ENCODE assay signal across 1 cellular context in the genomic region with DNA sequence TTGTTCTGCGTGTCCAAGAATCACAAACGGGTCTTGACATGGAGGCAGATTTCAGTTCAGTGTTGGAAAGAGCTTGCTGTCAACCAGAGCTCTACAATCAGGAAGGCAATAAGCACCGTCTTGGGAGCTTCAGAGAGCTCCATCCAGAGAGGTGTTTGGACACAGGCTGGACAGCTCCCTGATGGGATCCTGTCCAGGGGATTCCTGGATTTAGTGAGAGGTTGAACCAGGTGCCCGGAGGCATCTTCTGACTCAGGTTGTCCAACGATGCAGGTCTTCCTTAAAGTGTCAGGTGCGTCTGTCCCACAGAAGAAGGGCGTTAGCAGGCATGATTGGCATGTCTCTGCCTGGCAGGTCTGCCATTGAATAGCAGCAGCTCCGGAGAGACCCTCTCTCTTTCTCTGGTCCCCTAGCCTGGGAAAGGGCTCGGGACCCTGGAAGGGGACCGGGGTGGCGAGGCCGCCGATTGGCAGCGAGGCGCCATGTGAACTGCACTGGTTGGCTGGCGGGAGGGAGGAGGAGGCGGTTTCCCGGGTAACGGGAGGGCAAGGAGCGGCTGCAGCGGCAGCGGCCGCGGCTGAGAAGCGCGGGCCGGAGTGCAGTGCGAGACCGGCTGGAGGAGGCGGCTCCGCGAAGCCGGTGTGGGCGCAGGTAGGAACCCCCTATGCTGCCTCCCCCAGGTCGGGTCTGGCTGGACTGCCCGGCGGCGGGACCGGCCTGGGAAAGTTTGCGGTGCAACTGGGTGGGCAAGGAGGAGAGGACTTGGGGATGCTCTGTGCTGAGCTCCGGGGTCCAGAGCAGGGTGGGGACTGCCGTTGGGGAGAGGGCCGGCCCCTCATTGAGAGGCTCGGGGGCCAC.
TF ChIP-seq lines count a peak whose summit lies in the region.

No MANE protein-coding gene starts in this region.

TF ChIP-seq in IMR-90, 13 proteins besides CTCF, POLR2A, EP300 and RAD21:
- TF ChIP-seq BHLHE40 (IDR thresholded peaks at IDR 0.05; ENCODE audit: low read depth, low read length) (no peak), USF2 (IDR thresholded peaks at IDR 0.05; ENCODE audit: low read depth, low read length) (peak; percentile 70; the same call in 1 of the 2 replicates)
